8 cellular contexts compared by ENCODE assay signal in the genomic region with DNA sequence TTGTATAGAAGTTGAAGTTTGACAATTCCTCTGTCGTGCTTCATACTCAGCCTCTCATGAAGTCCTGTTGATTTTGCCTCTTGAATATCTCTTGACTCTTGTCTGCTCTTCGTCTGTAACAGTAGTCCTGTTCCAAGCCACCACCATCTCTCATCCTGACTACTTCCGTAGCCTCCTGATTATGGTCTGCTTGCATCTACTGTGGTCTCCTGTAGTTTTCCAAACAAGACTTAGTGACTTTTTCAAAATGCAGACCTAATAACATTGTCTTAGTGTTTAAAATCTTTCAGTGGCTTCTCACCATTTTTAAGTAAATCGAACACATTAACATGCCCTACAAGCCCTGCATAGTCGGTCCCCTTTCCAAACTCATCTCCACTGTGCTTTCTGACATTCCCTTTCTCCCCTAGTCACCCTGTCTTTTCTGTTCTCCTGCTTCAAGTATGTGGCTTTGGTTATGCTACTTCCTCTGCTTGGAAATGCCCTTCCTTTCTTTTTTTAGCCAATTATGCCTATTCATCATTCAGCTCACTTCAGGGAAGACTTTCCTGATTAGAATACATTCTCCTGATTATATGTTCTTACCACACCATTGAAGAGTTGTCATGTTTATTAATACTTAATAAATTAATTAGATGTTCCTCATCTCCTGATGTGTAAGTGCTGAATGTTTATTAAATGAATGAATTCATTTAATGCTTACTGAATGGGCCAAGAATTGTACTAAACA. TPM values are rescaled to one million over a fixed set of nuclear protein-coding genes. Genes with fewer than 3 reads are reported as not detected.
DNase-seq lines count a peak whose midpoint lies in the region; ATAC-seq, FAIRE-seq and TF ChIP-seq lines count a peak whose summit lies in the region.

No MANE protein-coding gene starts in this region.

- DNase-seq in cardiac muscle cell (ENCODE audit: low read depth in 1 of 2, low spot score in 1 of 2) (peak; percentile 18 to 43), cardiac septum (ENCODE audit: low spot score) (no peak), iris pigment epithelial cell (ENCODE audit: low read depth) (peak; percentile 17), transverse colon (no peak), frontal cortex (ENCODE audit: low spot score in 2 of 2) (no peak), NCI-H2171 (lab: John Stamatoyannopoulos, UW) (no peak)
- no peak for DNase-seq in activated CD8-positive, alpha-beta T cell treated with anti-CD3 and anti-CD28 coated beads for 36 hours

- no peak for TF ChIP-seq CTCF in cardiac muscle cell (IDR thresholded peaks at IDR 0.05; ENCODE audit: low read depth, low read length)
- TF ChIP-seq CTCF in activated CD8-positive, alpha-beta T cell treated with anti-CD3 and anti-CD28 coated beads for 36 hours (IDR thresholded peaks at IDR 0.05), result no peak
- TF ChIP-seq CTCF in transverse colon (IDR thresholded peaks at IDR 0.05), result no peak

- POLR2A ChIA-PET in activated CD8-positive, alpha-beta T cell treated with anti-CD3 and anti-CD28 coated beads for 36 hours (lab: Charles Lee), result no interaction called here

- intact Hi-C loops in cardiac septum (cut with DNase I), result loop anchor here (10.0 kb wide), 2 partner anchors 124 to 306 kb away; partner anchors contain the start of genes BLTP3B and GAS2L3
- intact Hi-C loops in activated CD8-positive, alpha-beta T cell treated with anti-CD3 and anti-CD28 coated beads for 36 hours (cut with micrococcal nuclease), result loop anchor here (5.0 kb wide), 1 partner anchor 67 kb away; the partner anchor contains the start of gene ACTR6
- intact Hi-C loops in transverse colon (cut with DNase I; ENCODE audit: low total_unique reads), result no loop called here

- FAIRE-seq in frontal cortex (lab: Jason Lieb, UNC), result no peak

- no peaks in the 10 kb centered on the region for H3K27me3 ChIP-seq in cardiac muscle cell
- H3K27me3 ChIP-seq in transverse colon, result no peaks in the 10 kb centered on the region

- no peak for ATAC-seq in activated CD8-positive, alpha-beta T cell treated with anti-CD3 and anti-CD28 coated beads for 36 hours
- ATAC-seq in GM18519 (IDR thresholded peaks at IDR 0.05; ENCODE audit: low FRiP score, unreplicated experiment), result no peak

- H3K4me1 ChIP-seq in cardiac muscle cell (ENCODE audit: low read depth), result peaks cover 25% of the 10 kb centered on the region
- peaks cover 17 to 51% (median 26%) of the 10 kb centered on the region in 4 donors for H3K4me1 ChIP-seq in transverse colon

- CTCF ChIA-PET in activated CD8-positive, alpha-beta T cell treated with anti-CD3 and anti-CD28 coated beads for 36 hours (lab: Charles Lee), result interaction anchor here (1.1 to 2.5 kb wide), 3 partner anchors 13 to 68 kb away, joined by 3 to 6 read pairs (median 5); partner anchors contain the start of gene ACTR6

- in situ Hi-C loops in transverse colon (cut with MboI; ENCODE audit: low pct_ligation_motif_present in 1 of 4, low pct_unique_long_range_greater_than_20kb in 1 of 4, low sequenced_read_pairs in 3 of 4), result no loop called here

- TF ChIP-seq EP300 in transverse colon (IDR thresholded peaks at IDR 0.05; ENCODE audit: low read depth), result no peak

- H3K4me3 Mint-ChIP-seq in activated CD8-positive, alpha-beta T cell treated with anti-CD3 and anti-CD28 coated beads for 36 hours, result peak overlapping the region; percentile 86

- H3K4me3 ChIP-seq in cardiac muscle cell (peak overlapping the region; percentile 88), transverse colon (peak overlapping the region in 3 of 4 donors; percentile 85 to 96 (median 92))

- no peaks in the 10 kb centered on the region for H3K27me3 Mint-ChIP-seq in activated CD8-positive, alpha-beta T cell treated with anti-CD3 and anti-CD28 coated beads for 36 hours

- H3K27ac ChIP-seq in cardiac muscle cell, result peak overlapping the region; percentile 97
- H3K27ac ChIP-seq in transverse colon, result peak overlapping the region; percentile 96 to 99 (median 98)

- H3K9me3 ChIP-seq in cardiac muscle cell (ENCODE audit: low read depth), result no peaks in the 10 kb centered on the region
- H3K9me3 ChIP-seq in transverse colon, result no peaks in the 10 kb centered on the region

- H3K36me3 Mint-ChIP-seq in activated CD8-positive, alpha-beta T cell treated with anti-CD3 and anti-CD28 coated beads for 36 hours (ENCODE audit: low read depth), result peaks cover 4% of the 10 kb centered on the region

- H3K36me3 ChIP-seq in cardiac muscle cell (no peaks in the 10 kb centered on the region), transverse colon (no peaks in the 10 kb centered on the region)

- no peak for TF ChIP-seq POLR2A in transverse colon (IDR thresholded peaks at IDR 0.05)

- H3K27ac Mint-ChIP-seq in activated CD8-positive, alpha-beta T cell treated with anti-CD3 and anti-CD28 coated beads for 36 hours, result no peak overlapping the region

- peaks cover 39% of the 10 kb centered on the region for H3K4me1 Mint-ChIP-seq in activated CD8-positive, alpha-beta T cell treated with anti-CD3 and anti-CD28 coated beads for 36 hours (ENCODE audit: low read depth)

- no peaks in the 10 kb centered on the region for H3K9me3 Mint-ChIP-seq in activated CD8-positive, alpha-beta T cell treated with anti-CD3 and anti-CD28 coated beads for 36 hours

- WGBS in transverse colon (ENCODE audit: low coverage in 1 of 2), 2 donors, result 48% methylated on average over 5 of the region's 5 CpGs

RNA-seq across cellular contexts. Expression of gene SCYL2, which starts 2.0 kb away (rescaled TPM):
- total RNA-seq in cardiac muscle cell, result 34.5 and 60.7 TPM in 2 replicates
- 26.7 and 31.5 TPM in 2 replicates for polyA plus RNA-seq in cardiac muscle cell
- 39.3 TPM for total RNA-seq in cardiac septum
- 10 to 100 TPM; 21.9 to 25.4 TPM for total RNA-seq in activated CD8-positive, alpha-beta T cell treated with anti-CD3 and anti-CD28 coated beads for 36 hours
- 10 to 100 TPM; 68.0 to 84.4 (median 72.6) TPM for total RNA-seq in transverse colon
- total RNA-seq in frontal cortex, result 110 TPM

RNA-seq across cellular contexts. Expression of gene DEPDC4, which starts 2.1 kb away (rescaled TPM):
- total RNA-seq in cardiac muscle cell (1.5 and 1.6 TPM in 2 replicates), cardiac septum (0.62 TPM), transverse colon (under 1 TPM in 3 of 4 donors, not detected in 1; 0.55 to 1.00 (median 0.95) TPM), frontal cortex (2.4 TPM)
- polyA plus RNA-seq in cardiac muscle cell, result 4.4 and 5.4 TPM in 2 replicates
- total RNA-seq in activated CD8-positive, alpha-beta T cell treated with anti-CD3 and anti-CD28 coated beads for 36 hours, result 1 to 10 TPM; 1.6 to 3.7 TPM

Comparison
In these comparisons a context has a peak if more than half of its experiments do, and no peak if none do; other contexts are left out.
1. DNase-seq: peak in cardiac muscle cell (2 of 2) and iris pigment epithelial cell (single experiment); none in cardiac septum (single experiment), activated CD8-positive, alpha-beta T cell treated with anti-CD3 and anti-CD28 coated beads for 36 hours (single experiment), transverse colon (single experiment), frontal cortex (0 of 2) and NCI-H2171 (single experiment).